Comparison of ENCODE assay signal across 20 cellular contexts in the genomic region with DNA sequence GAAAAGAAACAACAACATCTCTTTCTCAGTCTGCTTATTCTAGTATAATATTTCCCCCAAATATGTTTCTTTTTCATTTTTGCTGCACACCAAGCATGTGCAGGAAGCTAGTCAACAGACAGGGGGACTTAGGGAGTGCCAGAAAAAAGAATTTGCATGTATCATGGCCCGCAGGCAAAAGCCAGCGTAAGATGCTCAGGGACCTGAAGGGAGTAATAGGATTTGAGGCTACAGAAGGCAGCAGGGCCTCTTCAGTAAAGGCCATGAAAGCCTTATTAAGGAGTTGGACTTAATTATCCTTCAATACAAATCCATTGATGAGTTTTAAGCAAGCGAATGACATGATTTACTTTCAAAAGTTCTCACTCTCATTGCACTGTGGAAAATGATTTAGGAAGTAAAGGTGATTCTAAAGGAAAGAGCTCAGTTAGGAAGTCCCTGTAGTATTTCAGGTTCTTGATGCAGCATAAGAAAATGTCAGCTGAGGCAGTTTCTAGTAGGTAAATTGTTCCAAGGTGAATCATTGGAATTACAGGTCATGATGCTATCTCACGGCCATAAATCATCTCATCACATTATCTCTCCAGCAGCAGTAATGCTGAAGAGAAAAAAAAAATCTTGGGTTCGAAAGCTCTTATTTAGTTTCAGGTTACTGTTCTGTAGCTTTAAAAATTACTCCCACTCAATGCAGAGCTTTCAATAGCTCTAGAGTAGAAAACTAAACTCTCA.
DNase-seq lines count a peak whose midpoint lies in the region; ATAC-seq, FAIRE-seq and TF ChIP-seq lines count a peak whose summit lies in the region.
"Had no signal": no experiment of that assay in that cellular context is flagged by ENCODE, and none has a peak within 500 bp of the region (broad histone marks: within the 10 kb centered on the region; RNA-seq: fewer than 3 reads in every experiment).

No MANE protein-coding gene starts in this region.

- H3K9ac ChIP-seq in SK-N-SH, result no peak overlapping the region

- H3K9me2 ChIP-seq in SK-N-SH, result no peaks in the 10 kb centered on the region

- no peak overlapping the region for H3K4me2 ChIP-seq in SK-N-SH
- H3K4me2 ChIP-seq: A549 had no signal

- no peaks in the 10 kb centered on the region; a peak in 1 of 4 replicates for H3K4me1 ChIP-seq in SK-N-SH (ENCODE audit: control insufficient read depth in 1 of 2, insufficient read depth in 2 of 2, low read depth in 1 of 2, low read length in 1 of 2)
- H3K4me1 ChIP-seq: A549 had no signal

- no peak overlapping the region for H2AFZ ChIP-seq in SK-N-SH (ENCODE audit: low read depth)

- H3K36me3 ChIP-seq in SK-N-SH (replicated peaks in 1 of 2; ENCODE audit: control insufficient read depth in 1 of 2, insufficient read depth in 2 of 2, low read length in 1 of 2) (no peaks in the 10 kb centered on the region), bronchial epithelial cell (ENCODE audit: control insufficient read depth, insufficient read depth, low read length) (no peaks in the 10 kb centered on the region)

- intact Hi-C loops in lower leg skin (cut with DNase I; ENCODE audit: low total_unique reads), result no loop called here

- TF ChIP-seq CTCF in SK-N-SH (IDR thresholded peaks at IDR 0.05), result no peak
- TF ChIP-seq CTCF in bronchial epithelial cell (IDR thresholded peaks at IDR 0.05; ENCODE audit: insufficient read depth, low read length, severe bottlenecking), result no peak
- TF ChIP-seq CTCF in lower leg skin (IDR thresholded peaks at IDR 0.05), result no peak

- TF ChIP-seq RAD21 in SK-N-SH (IDR thresholded peaks at IDR 0.05; ENCODE audit: low read length), result no peak

- TF ChIP-seq EP300 in SK-N-SH (IDR thresholded peaks at IDR 0.05; ENCODE audit: borderline replicate concordance in 1 of 2, low read depth in 1 of 2, low read length in 1 of 2), result no peak

- H3K27ac ChIP-seq in SK-N-SH (ENCODE audit: low read depth in 2 of 2, low read length in 1 of 2), result no peak overlapping the region
- H3K27ac ChIP-seq: A549 had no signal

- H3K9me3 ChIP-seq in SK-N-SH, result no peaks in the 10 kb centered on the region
- H3K9me3 ChIP-seq: A549 had no signal

- DNase-seq in SK-N-SH (no peak), bronchial epithelial cell (ENCODE audit: low read depth) (peak; percentile 15), kidney tubule cell (ENCODE audit: low spot score) (peak; percentile 15), urothelium cell line (ENCODE audit: low spot score) (peak; percentile 23), NCI-H1436 (lab: John Stamatoyannopoulos, UW) (no peak), lower leg skin (ENCODE audit: low spot score in 2 of 2) (no peak)
- DNase-seq: DMS53, GDM1, H7, MV-4-11, NCI-H1105 treated with DMSO at 0.1 percent for 48 hours, NCI-H187, NCI-H2107, NCI-H2227 treated with DMSO at 0.1 percent for 48 hours, NCI-H510A treated with DMSO at 0.1 percent for 48 hours, PC-3, SHP77 treated with DMSO at 0.1 percent for 48 hours had no signal

- CTCF ChIA-PET in SK-N-SH (lab: Yijun Ruan, JAX), result no interaction called here

- H3K27me3 ChIP-seq in SK-N-SH (ENCODE audit: insufficient read depth) (no peaks in the 10 kb centered on the region), bronchial epithelial cell (ENCODE audit: control insufficient read depth, insufficient read depth, low read length) (no peaks in the 10 kb centered on the region)

- 24% methylated on average over 5 of the region's 5 CpGs for WGBS in SK-N-SH (ENCODE audit: low lambda C conversion rate)
- 61 to 64% methylated on average over 5 of the region's 5 CpGs for WGBS in lower leg skin, 2 donors

- no peaks in the 10 kb centered on the region for H4K20me1 ChIP-seq in SK-N-SH (ENCODE audit: insufficient read depth)

- no peaks in the 10 kb centered on the region for H3F3A ChIP-seq in SK-N-SH (replicated peaks; ENCODE audit: insufficient read depth)

- H3K79me2 ChIP-seq in SK-N-SH (ENCODE audit: insufficient read depth), result no peaks in the 10 kb centered on the region

- H3K4me3 ChIP-seq in SK-N-SH (ENCODE audit: low read depth in 2 of 2, low read length in 1 of 2), result no peak overlapping the region
- H3K4me3 ChIP-seq in bronchial epithelial cell (ENCODE audit: low read depth, low read length), result no peak overlapping the region
- no peak overlapping the region for H3K4me3 ChIP-seq in lower leg skin (ENCODE audit: low read depth, poor library complexity, severe bottlenecking)
- H3K4me3 ChIP-seq: A549 had no signal

- POLR2A ChIA-PET in SK-N-SH (lab: Yijun Ruan, JAX), result no interaction called here

- no peak for TF ChIP-seq POLR2A in lower leg skin (IDR thresholded peaks at IDR 0.05)

- FAIRE-seq in bronchial epithelial cell (lab: Jason Lieb, UNC), result no peak
- FAIRE-seq in urothelium cell line (lab: Jason Lieb, UNC), result no peak
- FAIRE-seq: A549 had no signal

- ATAC-seq in SK-N-SH treated with all-trans-retinoic acid at 6 μM for 48 hours, result no peak
- ATAC-seq in GM18870 (IDR thresholded peaks at IDR 0.05; ENCODE audit: unreplicated experiment), result no peak
- ATAC-seq: A549, PC-3 had no signal

TF ChIP-seq in SK-N-SH, 30 proteins besides CTCF, POLR2A, EP300 and RAD21 (continues in another document):
- TF ChIP-seq YY1 (IDR thresholded peaks at IDR 0.05; ENCODE audit: low read depth) (no peak), FOXJ3 (CRISPR knock-in tag; IDR thresholded peaks at IDR 0.05) (no peak), RXRA (IDR thresholded peaks at IDR 0.05; ENCODE audit: borderline replicate concordance, low read depth) (no peak), NFIC (IDR thresholded peaks at IDR 0.05; ENCODE audit: borderline replicate concordance) (no peak), FOSL2 (IDR thresholded peaks at IDR 0.05; ENCODE audit: borderline replicate concordance, low read depth) (no peak), TCF12 (IDR thresholded peaks at IDR 0.05) (0 out of 2 replicates have a peak, but pooled peaks have one; percentile 5), SIN3A (IDR thresholded peaks at IDR 0.05; ENCODE audit: borderline replicate concordance, low read depth, low read length) (no peak)
- TF ChIP-seq, protein P1, sequence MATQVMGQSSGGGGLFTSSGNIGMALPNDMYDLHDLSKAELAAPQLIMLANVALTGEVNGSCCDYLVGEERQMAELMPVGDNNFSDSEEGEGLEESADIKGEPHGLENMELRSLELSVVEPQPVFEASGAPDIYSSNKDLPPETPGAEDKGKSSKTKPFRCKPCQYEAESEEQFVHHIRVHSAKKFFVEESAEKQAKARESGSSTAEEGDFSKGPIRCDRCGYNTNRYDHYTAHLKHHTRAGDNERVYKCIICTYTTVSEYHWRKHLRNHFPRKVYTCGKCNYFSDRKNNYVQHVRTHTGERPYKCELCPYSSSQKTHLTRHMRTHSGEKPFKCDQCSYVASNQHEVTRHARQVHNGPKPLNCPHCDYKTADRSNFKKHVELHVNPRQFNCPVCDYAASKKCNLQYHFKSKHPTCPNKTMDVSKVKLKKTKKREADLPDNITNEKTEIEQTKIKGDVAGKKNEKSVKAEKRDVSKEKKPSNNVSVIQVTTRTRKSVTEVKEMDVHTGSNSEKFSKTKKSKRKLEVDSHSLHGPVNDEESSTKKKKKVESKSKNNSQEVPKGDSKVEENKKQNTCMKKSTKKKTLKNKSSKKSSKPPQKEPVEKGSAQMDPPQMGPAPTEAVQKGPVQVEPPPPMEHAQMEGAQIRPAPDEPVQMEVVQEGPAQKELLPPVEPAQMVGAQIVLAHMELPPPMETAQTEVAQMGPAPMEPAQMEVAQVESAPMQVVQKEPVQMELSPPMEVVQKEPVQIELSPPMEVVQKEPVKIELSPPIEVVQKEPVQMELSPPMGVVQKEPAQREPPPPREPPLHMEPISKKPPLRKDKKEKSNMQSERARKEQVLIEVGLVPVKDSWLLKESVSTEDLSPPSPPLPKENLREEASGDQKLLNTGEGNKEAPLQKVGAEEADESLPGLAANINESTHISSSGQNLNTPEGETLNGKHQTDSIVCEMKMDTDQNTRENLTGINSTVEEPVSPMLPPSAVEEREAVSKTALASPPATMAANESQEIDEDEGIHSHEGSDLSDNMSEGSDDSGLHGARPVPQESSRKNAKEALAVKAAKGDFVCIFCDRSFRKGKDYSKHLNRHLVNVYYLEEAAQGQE (IDR thresholded peaks at IDR 0.05; ENCODE audit: low read depth, low read length), result no peak

TF ChIP-seq in SK-N-SH treated with all-trans-retinoic acid at 6 μM for 48 hours, 23 proteins besides CTCF, POLR2A, EP300 and RAD21:
- TF ChIP-seq ESRRG (CRISPR knock-in tag; IDR thresholded peaks at IDR 0.05) (no peak), TCF4 (CRISPR knock-in tag; IDR thresholded peaks at IDR 0.05; ENCODE audit: borderline replicate concordance) (no peak), ZNF70 (CRISPR knock-in tag; IDR thresholded peaks at IDR 0.05) (no peak), CSRNP3 (CRISPR knock-in tag; IDR thresholded peaks at IDR 0.05) (no peak), SNAI2 (CRISPR knock-in tag; IDR thresholded peaks at IDR 0.05) (no peak), ZNF8 (CRISPR knock-in tag; IDR thresholded peaks at IDR 0.05) (no peak), OSR1 (CRISPR knock-in tag; IDR thresholded peaks at IDR 0.05) (no peak)
TF ChIP-seq in SK-N-SH treated with all-trans-retinoic acid at 6 μM for 48 hours: peak in this region for 0.

Comparison
In these comparisons a context has a peak if more than half of its experiments do, and no peak if none do; other contexts are left out.
1. DNase-seq: peak in bronchial epithelial cell (single experiment), kidney tubule cell (single experiment) and urothelium cell line (single experiment); none in SK-N-SH (single experiment), NCI-H1436 (single experiment) and lower leg skin (0 of 2).